26 cellular contexts compared by ENCODE assay signal in genomic region chr9:8713149-8713856, GRCh38.
"Had no signal": no experiment of that assay in that cellular context is flagged by ENCODE, and none has a peak within 500 bp of the region (broad histone marks: within the 10 kb centered on the region; RNA-seq: fewer than 3 reads in every experiment).

No MANE protein-coding gene starts in this region.

- H3K4me3 ChIP-seq: stomach, suprapubic skin, testis, thoracic aorta, thyroid gland, tibial artery, tibial nerve, transverse colon, upper lobe of left lung, upper lobe of right lung, uterus, vagina had no signal

- H3K9me3 ChIP-seq: stomach, suprapubic skin, testis, thoracic aorta, thyroid gland, tibial artery, tibial nerve, transverse colon, upper lobe of left lung, upper lobe of right lung, uterus, vagina had no signal

- H3K27me3 ChIP-seq: stomach, suprapubic skin, testis, thyroid gland, tibial artery, tibial nerve, transverse colon, upper lobe of left lung, upper lobe of right lung, uterus, vagina had no signal

- DNase-seq: stimulated activated CD4-positive, alpha-beta T cell treated with anti-CD3 and anti-CD28 coated beads, Interleukin-2, amount 100 ng/mL, for 48 hours; stimulated activated CD4-positive, alpha-beta T cell treated with anti-CD3 and anti-CD28 coated beads, Interleukin-4, amount 100 ng/mL, for 1 hour; stimulated activated CD4-positive, alpha-beta T cell treated with anti-CD3 and anti-CD28 coated beads, Interleukin-4, amount 100 ng/mL, for 24 hours; stimulated activated CD4-positive, alpha-beta T cell treated with anti-CD3 and anti-CD28 coated beads, Interleukin-4, amount 100 ng/mL, for 4 hours; stimulated activated CD8-positive, alpha-beta memory T cell treated with anti-CD3 and anti-CD28 coated beads, Interleukin-4, amount 100 ng/mL, for 48 hours; stimulated activated naive B cell treated with anti-CD40 and anti-IgM and Interleukin-4, amounts not matched to agents 10 μg/mL and 1 μg/mL and 100 μg/mL, for 72 hours; stimulated activated naive CD4-positive, alpha-beta T cell; stimulated activated naive CD4-positive, alpha-beta T cell treated with Interleukin-2 at 50 U/mL for 16 hours; stimulated activated naive CD8-positive, alpha-beta T cell treated with anti-CD3 and anti-CD28 coated beads, Interleukin-15, amount 100 ng/mL, for 72 hours; stimulated activated naive CD8-positive, alpha-beta T cell treated with anti-CD3 and anti-CD28 coated beads, Interleukin-15, Interleukin-2, amounts not matched to agents 100 U/mL and 50 U/mL, for 24 hours; stomach; substantia nigra; testis; thyroid gland; tibial artery; transverse colon; trophoblast cell; upper lobe of right lung; uterus had no signal

- H3K4me1 ChIP-seq: suprapubic skin, testis, transverse colon, upper lobe of left lung, upper lobe of right lung, uterus, vagina had no signal

- H3K36me3 ChIP-seq: stomach, suprapubic skin, thoracic aorta, thyroid gland, tibial artery, tibial nerve, transverse colon, upper lobe of left lung, upper lobe of right lung, uterus, vagina had no signal

- H3K27ac ChIP-seq: stomach, suprapubic skin, testis, thoracic aorta, thyroid gland, tibial artery, tibial nerve, transverse colon, upper lobe of left lung, upper lobe of right lung, uterus, vagina had no signal

- ATAC-seq: stimulated activated effector memory CD8-positive, alpha-beta T cell treated with anti-CD3 and anti-CD28 coated beads, Interleukin-12 subunit alpha, Interleukin-12 subunit beta, amount 100 ng/mL, for 72 hours; stimulated activated memory B cell treated with anti-CD40 and anti-IgM and Interleukin-4, amounts not matched to agents 10 μg/mL and 1 μg/mL and 100 μg/mL, for 72 hours; stimulated activated naive B cell treated with anti-CD40 and anti-IgM and Interleukin-4, amounts not matched to agents 10 μg/mL and 1 μg/mL and 100 μg/mL, for 72 hours; stimulated activated naive CD8-positive, alpha-beta T cell treated with anti-CD3 and anti-CD28 coated beads, Interleukin-15, amount 100 ng/mL, for 72 hours; stimulated activated naive CD8-positive, alpha-beta T cell treated with anti-CD3 and anti-CD28 coated beads, Interleukin-15, Interleukin-2, amounts not matched to agents 100 U/mL and 50 U/mL, for 24 hours; upper lobe of right lung had no signal
